Comparison of ENCODE assay signal across 18 cellular contexts in genomic region chr1:109269981-109270622, GRCh38. TPM values are rescaled to one million over a fixed set of nuclear protein-coding genes. Genes with fewer than 3 reads are reported as not detected.
"Had no signal": no experiment of that assay in that cellular context is flagged by ENCODE, and none has a peak within 500 bp of the region (broad histone marks: within the 10 kb centered on the region; RNA-seq: fewer than 3 reads in every experiment).

No MANE protein-coding gene starts in this region.

- H3K4me3 Mint-ChIP-seq: activated naive CD4-positive, alpha-beta T cell treated with anti-CD3 and anti-CD28 coated beads for 36 hours; activated T-cell treated with anti-CD3 and anti-CD28 coated beads, Interleukin-2, amount 50 U/mL, for 4 hours; brain; naive thymus-derived CD4-positive, alpha-beta T cell; neural crest cell had no signal

- H3K4me1 ChIP-seq: uterus had no signal

- H3K36me3 ChIP-seq: prostate gland, uterus had no signal

- H3K27me3 Mint-ChIP-seq: brain; naive thymus-derived CD4-positive, alpha-beta T cell had no signal

- H3K27ac Mint-ChIP-seq: activated naive CD4-positive, alpha-beta T cell treated with anti-CD3 and anti-CD28 coated beads for 36 hours; activated T-helper 2 cell treated with anti-CD3 and anti-CD28 coated beads, Interferon-gamma antibody, Interleukin-2, Interleukin-4, amounts not matched to agents 10 μg/mL and 5 μg/mL and 100 μg/mL, durations not matched to agents 14 hours and 24 hours and 36 hours had no signal

- H3K27me3 ChIP-seq: esophagus squamous epithelium, gastroesophageal sphincter, tibial nerve, uterus had no signal

- H3K4me3 ChIP-seq: esophagus squamous epithelium, gastroesophageal sphincter, lung, prostate gland, tibial nerve, uterus had no signal

- H3K9me3 ChIP-seq: esophagus squamous epithelium, gastroesophageal sphincter, prostate gland, tibial nerve, uterus had no signal

- H3K9me3 Mint-ChIP-seq: activated naive CD4-positive, alpha-beta T cell treated with anti-CD3 and anti-CD28 coated beads for 36 hours; activated T-cell treated with anti-CD3 and anti-CD28 coated beads, Interleukin-2, amount 50 U/mL, for 4 hours; activated T-helper 2 cell treated with anti-CD3 and anti-CD28 coated beads, Interferon-gamma antibody, Interleukin-2, Interleukin-4, amounts not matched to agents 10 μg/mL and 5 μg/mL and 100 μg/mL, durations not matched to agents 14 hours and 24 hours and 36 hours; naive thymus-derived CD4-positive, alpha-beta T cell; neural crest cell had no signal

- DNase-seq: activated naive CD4-positive, alpha-beta T cell treated with anti-CD3 and anti-CD28 coated beads for 36 hours; activated T-cell treated with anti-CD3 and anti-CD28 coated beads, Interleukin-2, amount 50 U/mL, for 4 hours; anterior cingulate cortex; esophagus squamous epithelium; naive thymus-derived CD4-positive, alpha-beta T cell; stimulated activated CD4-positive, alpha-beta T cell treated with anti-CD3 and anti-CD28 coated beads, Interleukin-4, amount 100 ng/mL, for 1 hour; stimulated activated naive CD8-positive, alpha-beta T cell treated with anti-CD3 and anti-CD28 coated beads, Interleukin-15, Interleukin-2, amounts not matched to agents 100 U/mL and 50 U/mL, for 24 hours; T-helper 1 cell; T-helper 9 cell; uterus had no signal

- ATAC-seq: activated T-cell treated with anti-CD3 and anti-CD28 coated beads, Interleukin-2, amount 50 U/mL, for 4 hours; gastroesophageal sphincter; naive thymus-derived CD4-positive, alpha-beta T cell; stimulated activated naive CD8-positive, alpha-beta T cell treated with anti-CD3 and anti-CD28 coated beads, Interleukin-15, Interleukin-2, amounts not matched to agents 100 U/mL and 50 U/mL, for 24 hours had no signal

- H3K27ac ChIP-seq: esophagus squamous epithelium, gastroesophageal sphincter, prostate gland, uterus had no signal

RNA-seq across cellular contexts. Expression of gene MYBPHL, which starts 36.7 kb away (rescaled TPM):
- total RNA-seq: activated naive CD4-positive, alpha-beta T cell treated with anti-CD3 and anti-CD28 coated beads for 36 hours; activated T-cell treated with anti-CD3 and anti-CD28 coated beads, Interleukin-2, amount 50 U/mL, for 4 hours; activated T-helper 2 cell treated with anti-CD3 and anti-CD28 coated beads, Interferon-gamma antibody, Interleukin-2, Interleukin-4, amounts not matched to agents 10 μg/mL and 5 μg/mL and 100 μg/mL, durations not matched to agents 14 hours and 24 hours and 36 hours; esophagus squamous epithelium; naive thymus-derived CD4-positive, alpha-beta T cell; osteocyte; prostate gland; tibial nerve had no signal
